Comparison of ENCODE assay signal across 1 cellular context in genomic region chr4:140645614-140646412, GRCh38.
TF ChIP-seq lines count a peak whose summit lies in the region.

No MANE protein-coding gene starts in this region.

TF ChIP-seq in HepG2, 621 proteins besides CTCF, POLR2A, EP300 and RAD21 (continued from another document and continues in another):
- TF ChIP-seq E2F2 (CRISPR knock-in tag; IDR thresholded peaks at IDR 0.05; ENCODE audit: borderline replicate concordance) (no peak), ZMYM2 (CRISPR knock-in tag; IDR thresholded peaks at IDR 0.05) (no peak), PRPF4 (IDR thresholded peaks at IDR 0.05; ENCODE audit: low read depth, low read length, poor library complexity, severe bottlenecking) (no peak), FOSL2 (CRISPR knock-in tag; IDR thresholded peaks at IDR 0.05) (peak; percentile 62), MXD3 (CRISPR knock-in tag; IDR thresholded peaks at IDR 0.05) (no peak), STAT5B (CRISPR knock-in tag; IDR thresholded peaks at IDR 0.05) (no peak), ZNF496 (CRISPR knock-in tag; IDR thresholded peaks at IDR 0.05; ENCODE audit: insufficient replicate concordance) (no peak), RFX3 (CRISPR knock-in tag; IDR thresholded peaks at IDR 0.05) (no peak), REL (CRISPR knock-in tag; conservative IDR thresholded peaks at IDR 0.05) (no peak), CCAR2 (optimal IDR thresholded peaks at IDR 0.05; ENCODE audit: low read depth, low read length) (no peak), HNF1A (IDR thresholded peaks at IDR 0.05; ENCODE audit: low read depth) (no peak; the same call in 1 of the 2 replicates), HNF1A (CRISPR knock-in tag; IDR thresholded peaks at IDR 0.05; ENCODE audit: borderline replicate concordance) (peak; percentile 69; the same call in 1 of the 2 replicates), TRIM22 (IDR thresholded peaks at IDR 0.05) (no peak), YY1 (IDR thresholded peaks at IDR 0.05; ENCODE audit: insufficient read depth, insufficient replicate concordance, low read depth, low read length) (no peak), SIX1 (CRISPR knock-in tag; IDR thresholded peaks at IDR 0.05; ENCODE audit: borderline replicate concordance) (no peak), HNF1B (CRISPR knock-in tag; IDR thresholded peaks at IDR 0.05) (no peak; the same call in 1 of the 2 replicates), ZFP36L2 (CRISPR knock-in tag; IDR thresholded peaks at IDR 0.05) (no peak), ZNF337 (CRISPR knock-in tag; IDR thresholded peaks at IDR 0.05; ENCODE audit: borderline replicate concordance, low read depth) (no peak), BRCA1 (CRISPR knock-in tag; IDR thresholded peaks at IDR 0.05) (no peak), KLF16 (CRISPR knock-in tag; IDR thresholded peaks at IDR 0.05) (no peak), ATF7-NPFF (CRISPR knock-in tag; IDR thresholded peaks at IDR 0.05; ENCODE audit: low read depth) (no peak), FOXK1 (CRISPR knock-in tag; IDR thresholded peaks at IDR 0.05; ENCODE audit: borderline replicate concordance, low read depth) (no peak), PBX3 (CRISPR knock-in tag; IDR thresholded peaks at IDR 0.05; ENCODE audit: borderline replicate concordance) (no peak), ZNF263 (CRISPR knock-in tag; IDR thresholded peaks at IDR 0.05) (peak; percentile 95), ELF4 (CRISPR knock-in tag; IDR thresholded peaks at IDR 0.05; ENCODE audit: borderline replicate concordance) (no peak), ZNF512B (CRISPR knock-in tag; IDR thresholded peaks at IDR 0.05; ENCODE audit: borderline replicate concordance) (no peak), SMYD3 (CRISPR knock-in tag; IDR thresholded peaks at IDR 0.05) (no peak), ZNF839 (CRISPR knock-in tag; IDR thresholded peaks at IDR 0.05; ENCODE audit: borderline replicate concordance) (no peak), BATF2 (CRISPR knock-in tag; IDR thresholded peaks at IDR 0.05) (no peak), CREBL2 (CRISPR knock-in tag; IDR thresholded peaks at IDR 0.05; ENCODE audit: borderline replicate concordance) (no peak), HNF4G (IDR thresholded peaks at IDR 0.05; ENCODE audit: borderline replicate concordance, low read depth, low read length) (no peak), HNF4G (CRISPR knock-in tag; IDR thresholded peaks at IDR 0.05; ENCODE audit: borderline replicate concordance, low read depth) (no peak), RFX5 (IDR thresholded peaks at IDR 0.05; ENCODE audit: low read depth, low read length) (no peak), SKI (IDR thresholded peaks at IDR 0.05; ENCODE audit: partially characterized antibody) (no peak), GATAD1 (CRISPR knock-in tag; IDR thresholded peaks at IDR 0.05) (no peak), ZNF432 (CRISPR knock-in tag; IDR thresholded peaks at IDR 0.05; ENCODE audit: borderline replicate concordance) (no peak), ZNF770 (CRISPR knock-in tag; IDR thresholded peaks at IDR 0.05) (no peak), ZBTB26 (CRISPR knock-in tag; IDR thresholded peaks at IDR 0.05; ENCODE audit: borderline replicate concordance) (no peak), MED1 (CRISPR knock-in tag; IDR thresholded peaks at IDR 0.05) (peak; percentile 73), ZFP90 (CRISPR knock-in tag; IDR thresholded peaks at IDR 0.05; ENCODE audit: borderline replicate concordance) (no peak), NFYC (CRISPR knock-in tag; IDR thresholded peaks at IDR 0.05) (no peak), ZSCAN29 (CRISPR knock-in tag; conservative IDR thresholded peaks at IDR 0.05) (0 out of 2 replicates have a peak, but pooled peaks have one; percentile 56), PLSCR1 (CRISPR knock-in tag; IDR thresholded peaks at IDR 0.05; ENCODE audit: borderline replicate concordance) (no peak), SMAD1 (CRISPR knock-in tag; IDR thresholded peaks at IDR 0.05; ENCODE audit: borderline replicate concordance, low read depth) (no peak), NR0B2 (CRISPR knock-in tag; IDR thresholded peaks at IDR 0.05) (no peak), AGO2 (optimal IDR thresholded peaks at IDR 0.05; ENCODE audit: low read depth, low read length) (no peak), ZNF768 (CRISPR knock-in tag; IDR thresholded peaks at IDR 0.05) (no peak)
